8 cellular contexts compared by ENCODE assay signal in the genomic region with DNA sequence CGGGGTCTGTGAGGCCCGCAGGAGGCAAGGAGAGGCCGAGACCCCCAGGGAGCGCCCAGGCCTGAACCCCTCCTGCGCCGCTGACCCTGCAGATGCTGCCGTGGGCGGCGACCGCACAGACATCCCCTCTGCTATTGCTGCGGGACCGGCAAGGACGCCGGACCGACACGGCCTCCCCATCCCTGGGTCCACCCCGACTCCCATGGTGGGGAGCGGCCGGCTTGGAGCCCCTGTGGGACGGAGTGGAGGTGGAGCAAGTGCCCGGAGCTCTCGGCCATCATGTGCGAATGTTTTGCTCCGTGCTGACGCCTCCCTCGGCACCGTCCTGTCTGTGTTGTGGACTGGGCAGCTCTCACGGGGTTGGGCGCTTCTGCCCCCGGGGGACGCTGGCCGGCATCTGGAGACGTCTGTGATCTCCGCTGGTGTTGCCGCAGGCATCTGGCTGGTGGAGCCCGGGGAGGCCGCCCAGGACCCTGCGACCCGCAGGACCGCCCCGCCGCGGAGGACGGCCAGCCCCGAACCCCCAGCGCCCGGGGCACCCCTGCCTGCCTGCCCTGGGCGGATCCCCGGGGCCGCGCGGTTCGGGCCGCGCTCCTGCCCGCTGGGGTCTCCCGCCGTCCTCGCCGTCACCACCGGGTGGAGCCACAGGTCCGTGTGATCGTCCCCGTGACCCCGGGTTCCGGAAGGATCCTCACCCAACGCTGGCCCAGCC.
DNase-seq lines count a peak whose midpoint lies in the region; ATAC-seq and TF ChIP-seq lines count a peak whose summit lies in the region.

No MANE protein-coding gene starts in this region.

- H3K4me1 ChIP-seq in adipocyte (ENCODE audit: control insufficient read depth, insufficient read depth, low read length), result peaks cover 22% of the 10 kb centered on the region

- ATAC-seq in HG03175 (IDR thresholded peaks at IDR 0.05; ENCODE audit: unreplicated experiment), result no peak

- no peaks in the 10 kb centered on the region for H3K36me3 ChIP-seq in adipocyte (ENCODE audit: control insufficient read depth, insufficient read depth, low read length, severe bottlenecking)

- CTCF ChIA-PET in RWPE1 (lab: Yijun Ruan, JAX), result interaction anchor here (0.7 to 2.0 kb wide), 2 partner anchors 9 to 244 kb away, joined by 3 to 10 read pairs; no protein-coding TSS in a partner anchor

- no peak overlapping the region for H3K27ac ChIP-seq in RWPE1

- peak; percentile 68 for DNase-seq in RWPE1 (ENCODE audit: low spot score)
- peak; percentile 71 for DNase-seq in adipocyte (ENCODE audit: low read depth)
- peak; percentile 19 for DNase-seq in iPS DF 4.7 (ENCODE audit: extremely low read depth, low spot score)
- DNase-seq in stimulated activated CD4-positive, alpha-beta T cell treated with anti-CD3 and anti-CD28 coated beads, Interleukin-12 subunit alpha, Interleukin-12 subunit beta, amount 100 ng/mL, for 4 hours, result peak; percentile 58
- DNase-seq in COR-L47 (lab: John Stamatoyannopoulos, UW), result no peak
- DNase-seq in NCI-H1694 (lab: John Stamatoyannopoulos, UW), result no peak

- H3K4me3 ChIP-seq in adipocyte (ENCODE audit: low read length), result peak overlapping the region; percentile 63

- peak overlapping the region; percentile 69 for H3K9ac ChIP-seq in adipocyte (ENCODE audit: low read length)

- peaks cover 8% of the 10 kb centered on the region for H3K27me3 ChIP-seq in adipocyte (replicated peaks; ENCODE audit: control insufficient read depth, insufficient read depth, low read length)

- TF ChIP-seq CTCF in GM12872 (IDR thresholded peaks at IDR 0.05; ENCODE audit: insufficient read depth, low read depth, low read length), result peak; percentile 45; the same call in 2 of the 3 replicates
- peak; percentile 64 for TF ChIP-seq CTCF in RWPE1 (conservative IDR thresholded peaks at IDR 0.05; ENCODE audit: low read depth)

- H3K9me3 ChIP-seq in adipocyte (ENCODE audit: control insufficient read depth, low read length), result peaks cover 5% of the 10 kb centered on the region

- POLR2A ChIA-PET in RWPE1 (lab: Yijun Ruan, JAX; ENCODE audit: low non-redundant PET), result no interaction called here

Comparison
In these comparisons a context has a peak if more than half of its experiments do, and no peak if none do; other contexts are left out.
1. DNase-seq: peak in RWPE1 (single experiment), adipocyte (single experiment), iPS DF 4.7 (single experiment) and stimulated activated CD4-positive, alpha-beta T cell treated with anti-CD3 and anti-CD28 coated beads, Interleukin-12 subunit alpha, Interleukin-12 subunit beta, amount 100 ng/mL, for 4 hours (single experiment); none in COR-L47 (single experiment) and NCI-H1694 (single experiment).